In the genomic region with DNA sequence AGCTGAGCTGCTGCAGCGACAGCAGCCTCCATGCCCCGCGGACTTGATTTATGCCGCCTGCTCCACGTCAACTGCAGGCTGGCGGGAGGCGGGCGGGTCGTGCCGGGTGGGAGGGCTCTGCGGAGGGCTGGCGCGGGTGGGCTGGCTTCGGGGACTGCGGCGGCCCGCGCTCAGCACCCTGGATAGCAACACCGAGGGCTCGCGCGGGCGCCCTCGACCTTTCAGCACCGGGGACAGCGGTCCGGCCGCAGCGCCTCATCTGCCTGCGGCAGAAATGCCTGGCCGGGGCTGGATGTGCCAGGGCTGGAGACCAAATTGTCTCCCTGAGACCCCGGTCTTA, we compare ENCODE assay signal across 1 cellular context.
A peak's percentile ranks its signal among the peaks of the same experiment; 100 is the strongest.
TF ChIP-seq lines count a peak whose summit lies in the region.

No MANE protein-coding gene starts in this region.

TF ChIP-seq in HepG2, 621 proteins besides CTCF, POLR2A, EP300 and RAD21 (continued from another document):
- TF ChIP-seq, protein P1, sequence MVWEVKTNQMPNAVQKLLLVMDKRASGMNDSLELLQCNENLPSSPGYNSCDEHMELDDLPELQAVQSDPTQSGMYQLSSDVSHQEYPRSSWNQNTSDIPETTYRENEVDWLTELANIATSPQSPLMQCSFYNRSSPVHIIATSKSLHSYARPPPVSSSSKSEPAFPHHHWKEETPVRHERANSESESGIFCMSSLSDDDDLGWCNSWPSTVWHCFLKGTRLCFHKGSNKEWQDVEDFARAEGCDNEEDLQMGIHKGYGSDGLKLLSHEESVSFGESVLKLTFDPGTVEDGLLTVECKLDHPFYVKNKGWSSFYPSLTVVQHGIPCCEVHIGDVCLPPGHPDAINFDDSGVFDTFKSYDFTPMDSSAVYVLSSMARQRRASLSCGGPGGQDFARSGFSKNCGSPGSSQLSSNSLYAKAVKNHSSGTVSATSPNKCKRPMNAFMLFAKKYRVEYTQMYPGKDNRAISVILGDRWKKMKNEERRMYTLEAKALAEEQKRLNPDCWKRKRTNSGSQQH (CRISPR knock-in tag; IDR thresholded peaks at IDR 0.05; ENCODE audit: low read depth) = peak; percentile 99
- no peak for TF ChIP-seq ZFP36 (IDR thresholded peaks at IDR 0.05; ENCODE audit: borderline replicate concordance, low read depth, low read length, partially characterized antibody)
- TF ChIP-seq ELF4 (CRISPR knock-in tag; IDR thresholded peaks at IDR 0.05; ENCODE audit: borderline replicate concordance) = peak; percentile 73
- peak; percentile 98 for TF ChIP-seq ZNF441 (CRISPR knock-in tag; IDR thresholded peaks at IDR 0.05; ENCODE audit: borderline replicate concordance)
- TF ChIP-seq NR2F2 (IDR thresholded peaks at IDR 0.05; ENCODE audit: borderline replicate concordance, low read depth) = no peak
- peak; percentile 98 for TF ChIP-seq KDM3A (CRISPR knock-in tag; IDR thresholded peaks at IDR 0.05; ENCODE audit: low read depth)
- peak; percentile 100 for TF ChIP-seq ZSCAN20 (CRISPR knock-in tag; IDR thresholded peaks at IDR 0.05; ENCODE audit: borderline replicate concordance)
- TF ChIP-seq, protein P2, sequence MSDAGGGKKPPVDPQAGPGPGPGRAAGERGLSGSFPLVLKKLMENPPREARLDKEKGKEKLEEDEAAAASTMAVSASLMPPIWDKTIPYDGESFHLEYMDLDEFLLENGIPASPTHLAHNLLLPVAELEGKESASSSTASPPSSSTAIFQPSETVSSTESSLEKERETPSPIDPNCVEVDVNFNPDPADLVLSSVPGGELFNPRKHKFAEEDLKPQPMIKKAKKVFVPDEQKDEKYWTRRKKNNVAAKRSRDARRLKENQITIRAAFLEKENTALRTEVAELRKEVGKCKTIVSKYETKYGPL (CRISPR knock-in tag; IDR thresholded peaks at IDR 0.05) = peak; percentile 97
- TF ChIP-seq, protein P3, sequence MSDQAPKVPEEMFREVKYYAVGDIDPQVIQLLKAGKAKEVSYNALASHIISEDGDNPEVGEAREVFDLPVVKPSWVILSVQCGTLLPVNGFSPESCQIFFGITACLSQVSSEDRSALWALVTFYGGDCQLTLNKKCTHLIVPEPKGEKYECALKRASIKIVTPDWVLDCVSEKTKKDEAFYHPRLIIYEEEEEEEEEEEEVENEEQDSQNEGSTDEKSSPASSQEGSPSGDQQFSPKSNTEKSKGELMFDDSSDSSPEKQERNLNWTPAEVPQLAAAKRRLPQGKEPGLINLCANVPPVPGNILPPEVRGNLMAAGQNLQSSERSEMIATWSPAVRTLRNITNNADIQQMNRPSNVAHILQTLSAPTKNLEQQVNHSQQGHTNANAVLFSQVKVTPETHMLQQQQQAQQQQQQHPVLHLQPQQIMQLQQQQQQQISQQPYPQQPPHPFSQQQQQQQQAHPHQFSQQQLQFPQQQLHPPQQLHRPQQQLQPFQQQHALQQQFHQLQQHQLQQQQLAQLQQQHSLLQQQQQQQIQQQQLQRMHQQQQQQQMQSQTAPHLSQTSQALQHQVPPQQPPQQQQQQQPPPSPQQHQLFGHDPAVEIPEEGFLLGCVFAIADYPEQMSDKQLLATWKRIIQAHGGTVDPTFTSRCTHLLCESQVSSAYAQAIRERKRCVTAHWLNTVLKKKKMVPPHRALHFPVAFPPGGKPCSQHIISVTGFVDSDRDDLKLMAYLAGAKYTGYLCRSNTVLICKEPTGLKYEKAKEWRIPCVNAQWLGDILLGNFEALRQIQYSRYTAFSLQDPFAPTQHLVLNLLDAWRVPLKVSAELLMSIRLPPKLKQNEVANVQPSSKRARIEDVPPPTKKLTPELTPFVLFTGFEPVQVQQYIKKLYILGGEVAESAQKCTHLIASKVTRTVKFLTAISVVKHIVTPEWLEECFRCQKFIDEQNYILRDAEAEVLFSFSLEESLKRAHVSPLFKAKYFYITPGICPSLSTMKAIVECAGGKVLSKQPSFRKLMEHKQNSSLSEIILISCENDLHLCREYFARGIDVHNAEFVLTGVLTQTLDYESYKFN (CRISPR knock-in tag; conservative IDR thresholded peaks at IDR 0.05) = no peak
- no peak for TF ChIP-seq ZZZ3 (CRISPR knock-in tag; IDR thresholded peaks at IDR 0.05; ENCODE audit: borderline replicate concordance)
- TF ChIP-seq, protein P4, sequence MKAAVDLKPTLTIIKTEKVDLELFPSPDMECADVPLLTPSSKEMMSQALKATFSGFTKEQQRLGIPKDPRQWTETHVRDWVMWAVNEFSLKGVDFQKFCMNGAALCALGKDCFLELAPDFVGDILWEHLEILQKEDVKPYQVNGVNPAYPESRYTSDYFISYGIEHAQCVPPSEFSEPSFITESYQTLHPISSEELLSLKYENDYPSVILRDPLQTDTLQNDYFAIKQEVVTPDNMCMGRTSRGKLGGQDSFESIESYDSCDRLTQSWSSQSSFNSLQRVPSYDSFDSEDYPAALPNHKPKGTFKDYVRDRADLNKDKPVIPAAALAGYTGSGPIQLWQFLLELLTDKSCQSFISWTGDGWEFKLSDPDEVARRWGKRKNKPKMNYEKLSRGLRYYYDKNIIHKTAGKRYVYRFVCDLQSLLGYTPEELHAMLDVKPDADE (CRISPR knock-in tag; IDR thresholded peaks at IDR 0.05) = peak; percentile 98
- TF ChIP-seq IRF2 (CRISPR knock-in tag; IDR thresholded peaks at IDR 0.05) = peak; percentile 91
- peak; percentile 99 for TF ChIP-seq ZNF230 (CRISPR knock-in tag; IDR thresholded peaks at IDR 0.05)
- TF ChIP-seq MIER2 (CRISPR knock-in tag; IDR thresholded peaks at IDR 0.05) = peak; percentile 99
- no peak for TF ChIP-seq ZBTB8A (CRISPR knock-in tag; IDR thresholded peaks at IDR 0.05; ENCODE audit: borderline replicate concordance, low read depth)
- TF ChIP-seq ZSCAN25 (CRISPR knock-in tag; IDR thresholded peaks at IDR 0.05) = peak; percentile 94
- TF ChIP-seq MXD4 (CRISPR knock-in tag; IDR thresholded peaks at IDR 0.05) = peak; percentile 97
- TF ChIP-seq, protein P5, sequence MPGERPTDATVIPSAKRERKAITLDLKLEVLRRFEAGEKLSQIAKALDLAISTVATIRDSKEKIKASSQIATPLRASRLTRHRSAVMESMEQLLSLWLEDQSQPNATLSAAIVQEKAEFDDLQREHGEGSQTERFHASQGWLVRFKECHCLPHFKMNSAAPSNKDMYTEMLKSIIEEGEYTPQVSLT (CRISPR knock-in tag; IDR thresholded peaks at IDR 0.05; ENCODE audit: borderline replicate concordance, low read depth) = peak; percentile 88; the same call in 1 of the 2 replicates
- TF ChIP-seq ZNF530 (CRISPR knock-in tag; IDR thresholded peaks at IDR 0.05; ENCODE audit: low read depth) = peak; percentile 98
- TF ChIP-seq ETV6 (CRISPR knock-in tag; conservative IDR thresholded peaks at IDR 0.05) = peak; percentile 100
- TF ChIP-seq BORCS8-MEF2B (CRISPR knock-in tag; IDR thresholded peaks at IDR 0.05) = peak; percentile 100
